ENCODE assay signal across 23 cellular contexts in the genomic region with DNA sequence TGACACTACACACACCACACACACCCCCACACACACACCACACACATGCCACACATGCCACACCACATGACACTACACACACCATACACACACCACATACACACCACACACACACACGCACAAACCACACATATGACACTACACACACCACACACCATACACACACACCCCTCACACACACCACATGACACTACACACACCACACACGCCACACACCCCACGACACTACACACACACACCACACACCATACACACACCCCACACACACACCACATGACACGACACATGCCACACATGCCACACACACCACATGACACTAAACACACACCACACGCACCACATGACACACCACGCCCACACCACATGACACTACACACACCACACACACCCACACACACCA.
DNase-seq lines count a peak whose midpoint lies in the region; ATAC-seq, FAIRE-seq and TF ChIP-seq lines count a peak whose summit lies in the region.
"Had no signal": no experiment of that assay in that cellular context is flagged by ENCODE, and none has a peak within 500 bp of the region (broad histone marks: within the 10 kb centered on the region; RNA-seq: fewer than 3 reads in every experiment).

No MANE protein-coding gene starts in this region.

- H3K36me3 ChIP-seq in HepG2 (replicated peaks in 1 of 2; ENCODE audit: control insufficient read depth in 1 of 2, insufficient read depth in 2 of 2, low read length in 2 of 2) (no peaks in the 10 kb centered on the region), right lobe of liver (no peaks in the 10 kb centered on the region), neuronal stem cell (replicated peaks in 1 of 2; ENCODE audit: control insufficient read depth in 2 of 2, insufficient read depth in 2 of 2, low read length in 2 of 2) (no peaks in the 10 kb centered on the region)
- H3K36me3 ChIP-seq: BLaER1, SJSA1 had no signal

- CTCF ChIA-PET in HepG2 (lab: Yijun Ruan, JAX; ENCODE audit: low intra/inter-chr PET ratio, low total read pairs) = no interaction called here
- CTCF ChIA-PET in WTC11 (lab: Charles Lee) = interaction anchor here (8.9 kb wide), 1 partner anchor 155 kb away, joined by 62 read pairs; no protein-coding TSS in a partner anchor

- peak overlapping the region; percentile 87 for H3K14ac ChIP-seq in neuronal stem cell (ENCODE audit: low read length)

- TF ChIP-seq EP300 in HepG2 (IDR thresholded peaks at IDR 0.05; ENCODE audit: low read depth in 2 of 2, low read length in 2 of 2) = no peak
- TF ChIP-seq EP300 in HepG2 (CRISPR knock-in tag; IDR thresholded peaks at IDR 0.05; ENCODE audit: borderline replicate concordance) = no peak

- no peaks in the 10 kb centered on the region for H3K4me1 ChIP-seq in HepG2 (ENCODE audit: insufficient read depth, low read length)
- no peaks in the 10 kb centered on the region for H3K4me1 ChIP-seq in right lobe of liver
- no peaks in the 10 kb centered on the region for H3K4me1 ChIP-seq in neuronal stem cell (ENCODE audit: control insufficient read depth in 2 of 2, insufficient read depth in 1 of 2, low read depth in 1 of 2, low read length in 2 of 2)

- H3K4me3 Mint-ChIP-seq in WTC11 = no peak overlapping the region
- H3K4me3 Mint-ChIP-seq in activated T-cell treated with anti-CD3 and anti-CD28 coated beads, Interleukin-2, amount 50 U/mL, for 72 hours = no peak overlapping the region
- H3K4me3 Mint-ChIP-seq: CD4-positive, CD25-positive, alpha-beta regulatory T cell; HFFc6; IgD-negative memory B cell had no signal

- 31% methylated on average over 6 of the region's 6 CpGs for WGBS in HepG2 (ENCODE audit: low lambda C conversion rate)
- WGBS in right lobe of liver (ENCODE audit: insufficient coverage, low coverage, low lambda C conversion rate, missing lambda C conversion rate) = 60% methylated on average over 6 of the region's 6 CpGs
- 100% methylated on average over 2 to 4 of the region's 6 CpGs for WGBS in neuronal stem cell (ENCODE audit: extremely low coverage in 2 of 2, insufficient read length in 2 of 2, insufficient replicate concordance in 1 of 2), 2 donors

- BruUV-seq in HepG2 (replicated peaks; lab: Mats Ljungman, UMichigan) = no TSS peak

- TF ChIP-seq RAD21 in HepG2 (CRISPR knock-in tag; IDR thresholded peaks at IDR 0.05) = no peak

- POLR2A ChIA-PET in HepG2 (lab: Yijun Ruan, JAX) = no interaction called here
- POLR2A ChIA-PET in WTC11 (lab: Charles Lee) = no interaction called here

- H3K27me3 ChIP-seq in HepG2 (ENCODE audit: control insufficient read depth in 1 of 2, insufficient read depth in 2 of 2, low read length in 2 of 2) = peaks cover 0 to 19% of the 10 kb centered on the region in 2 experiments; a peak in 4 of 5 replicates
- H3K27me3 ChIP-seq in right lobe of liver = no peaks in the 10 kb centered on the region
- H3K27me3 ChIP-seq in neuronal stem cell (ENCODE audit: control insufficient read depth in 3 of 3, insufficient read depth in 3 of 3, low read depth in 1 of 3, low read length in 3 of 3) = peaks cover 0 to 9% (median 0%) of the 10 kb centered on the region in 3 experiments
- H3K27me3 ChIP-seq: BLaER1, SJSA1 had no signal

- H3K4me3 ChIP-seq in HepG2 (replicated peaks in 1 of 3; ENCODE audit: insufficient read depth in 1 of 3, low read depth in 2 of 3, low read length in 3 of 3) (no peak overlapping the region), right lobe of liver (no peak overlapping the region), neuronal stem cell (ENCODE audit: low read length in 2 of 2) (peak overlapping the region in 1 of 2 donors; percentile 72)
- H3K4me3 ChIP-seq: BLaER1, SJSA1 had no signal

- H3K9me3 ChIP-seq in HepG2 (ENCODE audit: low read length) (no peaks in the 10 kb centered on the region), right lobe of liver (no peaks in the 10 kb centered on the region), neuronal stem cell (replicated peaks in 1 of 2; ENCODE audit: control insufficient read depth in 2 of 2, insufficient read depth in 1 of 2, low read depth in 1 of 2, low read length in 2 of 2) (peaks cover 0 to 3% of the 10 kb centered on the region in 2 donors)
- H3K9me3 ChIP-seq: BLaER1, SJSA1 had no signal

- H2AK5ac ChIP-seq in neuronal stem cell (ENCODE audit: low read depth, low read length) = peak overlapping the region; percentile 20

- peak overlapping the region; percentile 29 for H3K27ac Mint-ChIP-seq in WTC11
- H3K27ac Mint-ChIP-seq in activated T-cell treated with anti-CD3 and anti-CD28 coated beads, Interleukin-2, amount 50 U/mL, for 72 hours = no peak overlapping the region
- H3K27ac Mint-ChIP-seq: CD4-positive, CD25-positive, alpha-beta regulatory T cell; HFFc6; IgD-negative memory B cell had no signal

- H2BK15ac ChIP-seq in neuronal stem cell (ENCODE audit: low read length) = no peak overlapping the region

- DNase-seq in HepG2 (ENCODE audit: low spot score) (no peak), right lobe of liver (no peak), WTC11 (ENCODE audit: low spot score) (no peak), neuronal stem cell (ENCODE audit: low spot score) (no peak), NCI-H2029 (lab: John Stamatoyannopoulos, UW) (no peak)
- no peak for DNase-seq in stimulated activated CD4-positive, alpha-beta T cell treated with anti-CD3 and anti-CD28 coated beads, Interleukin-2, amount 100 ng/mL, for 48 hours
- no peak for DNase-seq in activated T-cell treated with anti-CD3 and anti-CD28 coated beads, Interleukin-2, amount 50 U/mL, for 72 hours
- DNase-seq: CD4-positive, CD25-positive, alpha-beta regulatory T cell; DMS153; DND-41; HFFc6; NCI-H1048; NCI-H1417; NCI-H1694; NCI-H524; NCI-H774; Right ventricle myocardium superior; RPMI8226 had no signal

- no peaks in the 10 kb centered on the region for H3K79me1 ChIP-seq in neuronal stem cell (ENCODE audit: low read depth, low read length)

- no peak overlapping the region for H4K8ac ChIP-seq in neuronal stem cell (ENCODE audit: low read depth, low read length)

- no peaks in the 10 kb centered on the region for H4K20me1 ChIP-seq in HepG2 (ENCODE audit: insufficient read depth, low read length)
- H4K20me1 ChIP-seq: BLaER1 had no signal

- H2BK5ac ChIP-seq in neuronal stem cell (ENCODE audit: low read length) = peak overlapping the region; percentile 22

- no peak overlapping the region for H3K4ac ChIP-seq in neuronal stem cell (ENCODE audit: low read length)

- peaks cover 4% of the 10 kb centered on the region for H3K27me3 Mint-ChIP-seq in WTC11 (ENCODE audit: low read depth)
- no peaks in the 10 kb centered on the region for H3K27me3 Mint-ChIP-seq in activated T-cell treated with anti-CD3 and anti-CD28 coated beads, Interleukin-2, amount 50 U/mL, for 72 hours (ENCODE audit: low read depth)

- no peaks in the 10 kb centered on the region for H3K9me3 Mint-ChIP-seq in WTC11
- H3K9me3 Mint-ChIP-seq in activated T-cell treated with anti-CD3 and anti-CD28 coated beads, Interleukin-2, amount 50 U/mL, for 72 hours = no peaks in the 10 kb centered on the region
- H3K9me3 Mint-ChIP-seq: HFFc6 had no signal

- H3K27ac ChIP-seq in HepG2 (ENCODE audit: extremely low read length, insufficient read depth, low read length) (no peak overlapping the region), right lobe of liver (no peak overlapping the region), neuronal stem cell (replicated peaks; ENCODE audit: low read length) (no peak overlapping the region)
- H3K27ac ChIP-seq: SJSA1 had no signal

- no peaks in the 10 kb centered on the region for H3K36me3 Mint-ChIP-seq in WTC11
- H3K36me3 Mint-ChIP-seq in activated T-cell treated with anti-CD3 and anti-CD28 coated beads, Interleukin-2, amount 50 U/mL, for 72 hours (ENCODE audit: insufficient read depth in 2 of 2) = no peaks in the 10 kb centered on the region
- H3K36me3 Mint-ChIP-seq: CD4-positive, CD25-positive, alpha-beta regulatory T cell; IgD-negative memory B cell had no signal

- H3K23ac ChIP-seq in neuronal stem cell (ENCODE audit: low read depth, low read length, poor library complexity) = peak overlapping the region; percentile 50

- peak overlapping the region; percentile 56 for H4K91ac ChIP-seq in neuronal stem cell (ENCODE audit: low read depth, low read length, poor library complexity)

- in situ Hi-C loops in HepG2 (cut with HindIII; ENCODE audit: extremely low pct_ligation_motif_present, low pct_unique_long_range_greater_than_20kb) = loop anchor here (5.0 kb wide), 1 partner anchor 430 kb away; no protein-coding TSS in a partner anchor

- H3K9ac ChIP-seq in HepG2 (ENCODE audit: insufficient read depth, low read depth, low read length) = no peak overlapping the region
- H3K9ac ChIP-seq in neuronal stem cell (ENCODE audit: low read depth, low read length, poor library complexity) = peak overlapping the region; percentile 75
- H3K9ac ChIP-seq: BLaER1 had no signal

- H2BK120ac ChIP-seq in neuronal stem cell (ENCODE audit: low read depth, low read length) = no peak overlapping the region

- ATAC-seq in HepG2 = no peak
- no peak for ATAC-seq in right lobe of liver
- no peak for ATAC-seq in WTC11
- no peak for ATAC-seq in activated T-cell treated with anti-CD3 and anti-CD28 coated beads, Interleukin-2, amount 50 U/mL, for 72 hours (replicated peaks in 1 of 2)

- H2AFZ ChIP-seq in HepG2 (ENCODE audit: low read length) (no peak overlapping the region), neuronal stem cell (ENCODE audit: low read length) (no peak overlapping the region)

- no peak for FAIRE-seq in HepG2 (lab: Jason Lieb, UNC)
- FAIRE-seq: A204.1, GM18507 had no signal

- H3K4me2 ChIP-seq in HepG2 (ENCODE audit: low read depth, low read length) (no peak overlapping the region), neuronal stem cell (ENCODE audit: insufficient read depth, low read length, poor library complexity, severe bottlenecking) (no peak overlapping the region)

- H2BK12ac ChIP-seq in neuronal stem cell (ENCODE audit: low read length) = peak overlapping the region; percentile 27

- no peaks in the 10 kb centered on the region for H3K4me1 Mint-ChIP-seq in WTC11
- no peaks in the 10 kb centered on the region for H3K4me1 Mint-ChIP-seq in activated T-cell treated with anti-CD3 and anti-CD28 coated beads, Interleukin-2, amount 50 U/mL, for 72 hours (ENCODE audit: low read depth)

- H3K18ac ChIP-seq in neuronal stem cell (ENCODE audit: low read length) = peak overlapping the region; percentile 37

- no peaks in the 10 kb centered on the region for H3K79me2 ChIP-seq in HepG2 (ENCODE audit: insufficient read depth, low read length)

- TF ChIP-seq CTCF in HepG2 (CRISPR knock-in tag; IDR thresholded peaks at IDR 0.05) (no peak), right lobe of liver (IDR thresholded peaks at IDR 0.05) (no peak), WTC11 (IDR thresholded peaks at IDR 0.05) (no peak)

- intact Hi-C loops in HepG2 (cut with micrococcal nuclease; ENCODE audit: unreplicated experiment) = no loop called here
- intact Hi-C loops in right lobe of liver (cut with DNase I) = no loop called here

- no peak for TF ChIP-seq POLR2A in HepG2 (IDR thresholded peaks at IDR 0.05; ENCODE audit: insufficient read depth in 1 of 2, low read depth in 2 of 2, low read length in 2 of 2)
- TF ChIP-seq POLR2A in right lobe of liver (IDR thresholded peaks at IDR 0.05) = no peak

TF ChIP-seq in HepG2, 621 proteins besides CTCF, POLR2A, EP300 and RAD21 (continues in another document):
- peak; percentile 37; the same call in 1 of the 2 replicates for TF ChIP-seq CREB1 (IDR thresholded peaks at IDR 0.05)
- no peak for TF ChIP-seq CREB1 (CRISPR knock-in tag; IDR thresholded peaks at IDR 0.05)

TF ChIP-seq in WTC11, 78 proteins besides CTCF, POLR2A, EP300 and RAD21 (continues in another document):
- no peak for TF ChIP-seq TEAD1 (CRISPR knock-in tag; IDR thresholded peaks at IDR 0.05)
